ENCODE assay signal across 13 cellular contexts in the genomic region with DNA sequence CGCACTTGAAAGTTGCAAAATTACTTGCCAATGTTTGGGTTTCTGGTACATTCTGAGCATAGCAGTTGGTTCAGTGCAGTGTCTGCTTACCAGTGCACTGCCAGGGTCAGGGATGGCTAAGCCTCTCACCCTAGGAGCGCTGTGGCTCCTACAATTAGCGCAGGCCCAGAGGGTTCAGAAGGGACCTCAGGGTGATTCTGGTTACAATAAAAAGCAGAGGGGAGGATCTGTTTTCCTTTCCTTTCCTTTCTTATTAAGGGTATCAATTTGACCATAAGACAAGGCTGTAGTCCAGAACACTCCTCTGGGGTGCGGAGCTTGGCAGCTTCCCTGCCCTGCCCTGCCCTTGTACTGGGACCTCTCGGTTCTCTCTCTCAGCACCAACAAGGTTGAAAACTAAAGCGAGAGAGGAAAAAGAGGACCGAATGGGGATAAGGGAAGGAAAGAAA. TPM values are rescaled to one million over a fixed set of nuclear protein-coding genes. Genes with fewer than 3 reads are reported as not detected.
DNase-seq lines count a peak whose midpoint lies in the region; ATAC-seq and TF ChIP-seq lines count a peak whose summit lies in the region.
"Had no signal": no experiment of that assay in that cellular context is flagged by ENCODE, and none has a peak within 500 bp of the region (broad histone marks: within the 10 kb centered on the region; RNA-seq: fewer than 3 reads in every experiment).

No MANE protein-coding gene starts in this region.

- peaks cover 11% of the 10 kb centered on the region for H3K4me1 ChIP-seq in GM23248 (ENCODE audit: insufficient read depth)
- H3K4me1 ChIP-seq in skeletal muscle tissue (ENCODE audit: control insufficient read depth in 3 of 3, insufficient read depth in 3 of 3, low read length in 3 of 3), result peaks cover 21 to 47% (median 27%) of the 10 kb centered on the region in 3 donors

- H3K27me3 ChIP-seq in GM23248 (replicated peaks; ENCODE audit: insufficient read depth), result no peaks in the 10 kb centered on the region
- H3K27me3 ChIP-seq in skeletal muscle tissue (ENCODE audit: control insufficient read depth in 3 of 3, insufficient read depth in 3 of 3, low read length in 3 of 3), result peaks cover 12 to 15% (median 13%) of the 10 kb centered on the region in 3 donors

- in situ Hi-C loops in GM23248 (cut with MboI), result no loop called here

- no peaks in the 10 kb centered on the region for H4K20me1 ChIP-seq in GM23248 (ENCODE audit: insufficient read depth)

- H3K4me1 Mint-ChIP-seq in activated T-cell treated with anti-CD3 and anti-CD28 coated beads, Interleukin-2, amount 50 U/mL, for 24 hours (ENCODE audit: low read depth), result peaks cover 23% of the 10 kb centered on the region

- H3K27ac ChIP-seq in GM23248, result no peak overlapping the region
- H3K27ac ChIP-seq in coronary artery, result peak overlapping the region; percentile 87 to 94
- peak overlapping the region; percentile 87 for H3K27ac ChIP-seq in skeletal muscle tissue (ENCODE audit: low read depth, low read length)

- H3K4me3 Mint-ChIP-seq in activated T-cell treated with anti-CD3 and anti-CD28 coated beads, Interleukin-2, amount 50 U/mL, for 24 hours, result no peak overlapping the region
- H3K4me3 Mint-ChIP-seq: activated naive CD8-positive, alpha-beta T cell treated with anti-CD3 and anti-CD28 coated beads, Interleukin-2, amount 10 ng/mL, durations not matched to agents 7 days and 5 days; CD8-positive, alpha-beta T cell had no signal

- peak overlapping the region; percentile 90 for H3K9ac ChIP-seq in GM23248
- H3K9ac ChIP-seq in skeletal muscle tissue (ENCODE audit: low read depth in 1 of 3, low read length in 3 of 3), result peak overlapping the region; percentile 81 to 92 (median 90)

- H3K9me3 ChIP-seq in GM23248 (ENCODE audit: low read depth), result no peaks in the 10 kb centered on the region
- H3K9me3 ChIP-seq in skeletal muscle tissue (ENCODE audit: control insufficient read depth in 3 of 3, low read length in 3 of 3), result no peaks in the 10 kb centered on the region

- H3K36me3 ChIP-seq in GM23248 (ENCODE audit: low read depth) (no peaks in the 10 kb centered on the region), skeletal muscle tissue (ENCODE audit: control insufficient read depth in 3 of 3, insufficient read depth in 3 of 3, low read length in 3 of 3) (peaks cover 4 to 12% (median 6%) of the 10 kb centered on the region in 3 donors)

- DNase-seq in GM23248 (peak; percentile 32), coronary artery (ENCODE audit: low spot score) (no peak), left lobe of liver (ENCODE audit: low spot score) (peak; percentile 60), ureter (ENCODE audit: low spot score) (no peak)
- no peak for DNase-seq in activated T-cell treated with anti-CD3 and anti-CD28 coated beads, Interleukin-2, amount 50 U/mL, for 24 hours
- DNase-seq: activated CD4-positive, alpha-beta T cell treated with anti-CD3 and anti-CD28 coated beads, Interleukin-2, amount 50 U/mL, for 4 hours; activated naive CD8-positive, alpha-beta T cell treated with anti-CD3 and anti-CD28 coated beads, Interleukin-2, amount 10 ng/mL, durations not matched to agents 7 days and 5 days; CD8-positive, alpha-beta T cell had no signal

- H2AFZ ChIP-seq in GM23248, result peak overlapping the region; percentile 94

- TF ChIP-seq CTCF in coronary artery (IDR thresholded peaks at IDR 0.05), result no peak

- H3K79me2 ChIP-seq in GM23248 (ENCODE audit: insufficient read depth), result no peaks in the 10 kb centered on the region

- peak overlapping the region; percentile 80 for H3K4me3 ChIP-seq in GM23248
- peak overlapping the region; percentile 88 for H3K4me3 ChIP-seq in coronary artery
- H3K4me3 ChIP-seq in skeletal muscle tissue (ENCODE audit: low read length in 3 of 3), result peak overlapping the region; percentile 90 to 91 (median 91)

- no peaks in the 10 kb centered on the region for H3K36me3 Mint-ChIP-seq in activated T-cell treated with anti-CD3 and anti-CD28 coated beads, Interleukin-2, amount 50 U/mL, for 24 hours (ENCODE audit: low read depth)
- H3K36me3 Mint-ChIP-seq: activated naive CD8-positive, alpha-beta T cell treated with anti-CD3 and anti-CD28 coated beads, Interleukin-2, amount 10 ng/mL, durations not matched to agents 7 days and 5 days; CD8-positive, alpha-beta T cell; IgD-negative memory B cell had no signal

- peaks cover 12% of the 10 kb centered on the region for H3F3A ChIP-seq in GM23248 (ENCODE audit: insufficient read depth)

- no peak overlapping the region for H3K27ac Mint-ChIP-seq in activated T-cell treated with anti-CD3 and anti-CD28 coated beads, Interleukin-2, amount 50 U/mL, for 24 hours
- H3K27ac Mint-ChIP-seq: activated naive CD8-positive, alpha-beta T cell treated with anti-CD3 and anti-CD28 coated beads, Interleukin-2, amount 10 ng/mL, durations not matched to agents 7 days and 5 days; CD8-positive, alpha-beta T cell had no signal

- peak overlapping the region; percentile 91 for H3K4me2 ChIP-seq in GM23248 (ENCODE audit: unreplicated experiment)

- WGBS in GM23248 (ENCODE audit: low coverage in 1 of 2, low lambda C conversion rate in 2 of 2, missing lambda C conversion rate in 2 of 2), 2 experiments, result 32 to 33% methylated on average over 7 of the region's 7 CpGs

- ATAC-seq in left lobe of liver (no peak), HG02852 (IDR thresholded peaks at IDR 0.05; ENCODE audit: unreplicated experiment) (no peak), HG02870 (IDR thresholded peaks at IDR 0.05; ENCODE audit: unreplicated experiment) (no peak)
- ATAC-seq: CD8-positive, alpha-beta T cell had no signal

- H3K9me2 ChIP-seq in GM23248 (ENCODE audit: insufficient read depth), result no peaks in the 10 kb centered on the region

- H3K9me3 Mint-ChIP-seq in activated T-cell treated with anti-CD3 and anti-CD28 coated beads, Interleukin-2, amount 50 U/mL, for 24 hours, result no peaks in the 10 kb centered on the region
- H3K9me3 Mint-ChIP-seq: activated naive CD8-positive, alpha-beta T cell treated with anti-CD3 and anti-CD28 coated beads, Interleukin-2, amount 10 ng/mL, durations not matched to agents 7 days and 5 days; CD8-positive, alpha-beta T cell; IgD-negative memory B cell had no signal

- peaks cover 92% of the 10 kb centered on the region for H3K27me3 Mint-ChIP-seq in activated T-cell treated with anti-CD3 and anti-CD28 coated beads, Interleukin-2, amount 50 U/mL, for 24 hours

RNA-seq across cellular contexts. Expression of a gene that starts 2.6 kb away (rescaled TPM):
- total RNA-seq in GM23248 (2014; rRNA removed; shearing (Covaris generic)), result 1.8 and 1.9 TPM in 2 replicates
- polyA plus RNA-seq in GM23248 (2016; fragmentation: Nextera tagmentation; extraction: Ambion mirVana), result 3.8 and 4.4 TPM in 2 replicates
- 35.3 TPM for total RNA-seq in left lobe of liver
- 9.9 TPM for total RNA-seq in skeletal muscle tissue
- total RNA-seq in ureter, result 17.3 TPM
- total RNA-seq: NCI-H460 had no signal
- polyA plus RNA-seq: IgD-negative memory B cell had no signal

Comparison
In these comparisons a context has a peak if more than half of its experiments do, and no peak if none do; other contexts are left out.
1. DNase-seq: peak in GM23248 (single experiment) and left lobe of liver (single experiment); none in coronary artery (single experiment), ureter (single experiment) and activated T-cell treated with anti-CD3 and anti-CD28 coated beads, Interleukin-2, amount 50 U/mL, for 24 hours (single experiment).
2. Peak in every context shown above with its lines, with median percentiles within 50 percentile points of each other: H3K4me3 ChIP-seq.